9 cellular contexts compared by ENCODE assay signal in genomic region chr12:11269607-11270006, GRCh38. TPM values are rescaled to one million over a fixed set of nuclear protein-coding genes. Genes with fewer than 3 reads are reported as not detected.
"Had no signal": no experiment of that assay in that cellular context is flagged by ENCODE, and none has a peak within 500 bp of the region (broad histone marks: within the 10 kb centered on the region; RNA-seq: fewer than 3 reads in every experiment).

Gene PRB3, minus strand, starts transcription at chr12:11269707. Its CDS starts 38 bp downstream, at chr12:11269669.

- ATAC-seq: GM12878 had no signal

- DNase-seq: GDM1, GF-D8 had no signal

- FAIRE-seq: G401.6, GM12878, GM12891, GM12892, GM18507, GM19239 had no signal

- H3K4me3 ChIP-seq: GM12878 had no signal

RNA-seq across cellular contexts. Expression of gene PRB3, which starts in this region (rescaled TPM):
- total RNA-seq: G401, GM12878 had no signal
- polyA plus RNA-seq: GM12878 had no signal
